In the genomic region with DNA sequence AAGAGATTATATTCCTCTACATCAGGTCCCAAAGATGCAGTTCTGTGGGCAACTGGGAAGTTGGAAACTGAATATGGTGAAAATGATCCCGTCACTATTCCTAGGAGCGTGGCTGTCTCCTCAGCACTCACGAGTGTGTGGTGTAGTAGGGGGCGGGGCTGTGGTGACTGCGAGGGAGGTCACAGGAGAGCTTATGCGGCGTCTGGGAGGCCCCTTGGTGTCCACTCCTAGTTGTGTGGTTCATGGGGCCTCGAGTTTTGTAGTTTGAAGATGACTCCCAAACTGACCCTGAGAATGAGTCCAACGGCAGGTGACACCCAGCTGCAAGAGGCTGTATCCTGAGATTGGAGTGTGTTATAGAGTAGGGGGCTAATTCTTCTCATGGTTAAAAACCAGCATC, we compare ENCODE assay signal across 15 cellular contexts.
"Had no signal": no experiment of that assay in that cellular context is flagged by ENCODE, and none has a peak within 500 bp of the region (broad histone marks: within the 10 kb centered on the region; RNA-seq: fewer than 3 reads in every experiment).

No MANE protein-coding gene starts in this region.

- H3K4me3 ChIP-seq: ascending aorta, cardiac muscle cell, hepatocyte, transverse colon had no signal

- H3K9me3 ChIP-seq: ascending aorta, transverse colon had no signal

- H3K36me3 ChIP-seq: cardiac muscle cell, transverse colon had no signal

- H3K4me3 Mint-ChIP-seq: endodermal cell; T-helper 2 cell treated with Interferon-gamma antibody and Interleukin-4, amounts not matched to agents 5 μg/mL and 100 μg/mL, for 36 hours had no signal

- H3K79me2 ChIP-seq: hepatocyte had no signal

- H3K4me2 ChIP-seq: hepatocyte had no signal

- H3K27ac ChIP-seq: ascending aorta, cardiac muscle cell, hepatocyte, transverse colon had no signal

- H2AFZ ChIP-seq: hepatocyte had no signal

- H3K9me3 Mint-ChIP-seq: endodermal cell; naive thymus-derived CD4-positive, alpha-beta T cell; T-helper 2 cell treated with Interferon-gamma antibody and Interleukin-4, amounts not matched to agents 5 μg/mL and 100 μg/mL, for 36 hours had no signal

- ATAC-seq: activated CD4-positive, CD25-positive, alpha-beta regulatory T cell treated with anti-CD3 and anti-CD28 coated beads, Interleukin-2, amount 50 U/mL, for 24 hours; naive thymus-derived CD4-positive, alpha-beta T cell; right cardiac atrium had no signal

- DNase-seq: activated gamma-delta T cell treated with Interleukin-2 at 50 U/mL for 16 hours; activated T-cell treated with anti-CD3 and anti-CD28 coated beads, Interleukin-2, amount 50 U/mL, for 48 hours; cortex of kidney; endodermal cell; erythroblast; kidney glomerular epithelial cell; midbrain; naive thymus-derived CD4-positive, alpha-beta T cell; right cardiac atrium had no signal

- H3K27ac Mint-ChIP-seq: endodermal cell; T-helper 2 cell treated with Interferon-gamma antibody and Interleukin-4, amounts not matched to agents 5 μg/mL and 100 μg/mL, for 36 hours had no signal

- H3K27me3 ChIP-seq: ascending aorta, cardiac muscle cell, hepatocyte, transverse colon had no signal
